In genomic region chr17:63843387-63844292, GRCh38 we compare ENCODE assay signal across 1 cellular context.
TF ChIP-seq lines count a peak whose summit lies in the region.

No MANE protein-coding gene starts in this region.

TF ChIP-seq in HEK293, 187 proteins besides CTCF, POLR2A, EP300 and RAD21 (continued from another document and continues in another):
- TF ChIP-seq BCL6B (tag by site-specific recombination; IDR thresholded peaks at IDR 0.05) (no peak), BCL11A (tag by site-specific recombination; IDR thresholded peaks at IDR 0.05; ENCODE audit: low read depth) (no peak), ZBTB44 (tag by site-specific recombination; IDR thresholded peaks at IDR 0.05) (no peak), ZNF133 (tag by site-specific recombination; IDR thresholded peaks at IDR 0.05) (no peak), ZNF302 (tag by site-specific recombination; IDR thresholded peaks at IDR 0.05; ENCODE audit: low read depth) (no peak), ZNF560 (tag by site-specific recombination; IDR thresholded peaks at IDR 0.05; ENCODE audit: borderline replicate concordance) (no peak), SETDB1 (IDR thresholded peaks at IDR 0.05; ENCODE audit: insufficient read length, low read length) (no peak), ZNF610 (tag by site-specific recombination; IDR thresholded peaks at IDR 0.05; ENCODE audit: borderline replicate concordance) (no peak; the same call in 1 of the 2 replicates), ZEB2 (tag by site-specific recombination; IDR thresholded peaks at IDR 0.05) (no peak; the same call in 1 of the 2 replicates), ZNF660 (tag by site-specific recombination; IDR thresholded peaks at IDR 0.05) (no peak), FEZF1 (tag by site-specific recombination; IDR thresholded peaks at IDR 0.05) (no peak), BCL11B (tag by site-specific recombination; IDR thresholded peaks at IDR 0.05; ENCODE audit: low read depth) (no peak), ZBTB7A (tag by site-specific recombination; IDR thresholded peaks at IDR 0.05; ENCODE audit: low read depth) (no peak), KLF10 (tag by site-specific recombination; IDR thresholded peaks at IDR 0.05) (no peak), ZFP69B (tag by site-specific recombination; IDR thresholded peaks at IDR 0.05) (0 out of 2 replicates have a peak, but pooled peaks have one; percentile 19), ZFP37 (tag by site-specific recombination; IDR thresholded peaks at IDR 0.05) (no peak), ZNF169 (tag by site-specific recombination; IDR thresholded peaks at IDR 0.05) (no peak), SP2 (tag by site-specific recombination; IDR thresholded peaks at IDR 0.05) (no peak), ZNF48 (tag by site-specific recombination; IDR thresholded peaks at IDR 0.05) (no peak), GLIS1 (tag by site-specific recombination; IDR thresholded peaks at IDR 0.05) (no peak), ZNF140 (tag by site-specific recombination; IDR thresholded peaks at IDR 0.05) (no peak), ZNF26 (tag by site-specific recombination; IDR thresholded peaks at IDR 0.05) (no peak), GLI2 (tag by site-specific recombination; IDR thresholded peaks at IDR 0.05; ENCODE audit: borderline replicate concordance, low read depth) (no peak), ZNF664 (tag by site-specific recombination; IDR thresholded peaks at IDR 0.05) (no peak), ZNF580 (tag by site-specific recombination; IDR thresholded peaks at IDR 0.05) (peak; percentile 91; the same call in 1 of the 2 replicates), ZNF704 (tag by site-specific recombination; IDR thresholded peaks at IDR 0.05) (no peak), ZNF19 (tag by site-specific recombination; IDR thresholded peaks at IDR 0.05; ENCODE audit: low read depth) (no peak), KLF17 (tag by site-specific recombination; IDR thresholded peaks at IDR 0.05) (no peak), ZNF18 (tag by site-specific recombination; IDR thresholded peaks at IDR 0.05) (no peak), ZNF549 (tag by site-specific recombination; IDR thresholded peaks at IDR 0.05) (no peak), PATZ1 (tag by site-specific recombination; IDR thresholded peaks at IDR 0.05) (no peak), ZNF37A (tag by site-specific recombination; IDR thresholded peaks at IDR 0.05) (no peak), ZNF692 (tag by site-specific recombination; IDR thresholded peaks at IDR 0.05) (no peak), ZNF280C (tag by site-specific recombination; IDR thresholded peaks at IDR 0.05) (no peak), ZNF341 (tag by site-specific recombination; IDR thresholded peaks at IDR 0.05; ENCODE audit: low read depth) (peak; percentile 58; the same call in 1 of the 2 replicates), ZNF148 (tag by site-specific recombination; IDR thresholded peaks at IDR 0.05; ENCODE audit: borderline replicate concordance) (no peak), ZNF214 (tag by site-specific recombination; IDR thresholded peaks at IDR 0.05; ENCODE audit: borderline replicate concordance) (no peak), ZNF398 (tag by site-specific recombination; IDR thresholded peaks at IDR 0.05) (no peak), GLI4 (tag by site-specific recombination; IDR thresholded peaks at IDR 0.05) (no peak), ZNF530 (tag by site-specific recombination; IDR thresholded peaks at IDR 0.05; ENCODE audit: low read depth) (no peak), ZNF830 (tag by site-specific recombination; IDR thresholded peaks at IDR 0.05; ENCODE audit: low read depth) (no peak), ZNF843 (tag by site-specific recombination; IDR thresholded peaks at IDR 0.05) (peak; percentile 40), ZNF701 (tag by site-specific recombination; IDR thresholded peaks at IDR 0.05) (no peak), ZNF292 (tag by site-specific recombination; IDR thresholded peaks at IDR 0.05; ENCODE audit: borderline replicate concordance, low read depth) (no peak), ZNF174 (tag by site-specific recombination; IDR thresholded peaks at IDR 0.05) (no peak)
